In the genomic region with DNA sequence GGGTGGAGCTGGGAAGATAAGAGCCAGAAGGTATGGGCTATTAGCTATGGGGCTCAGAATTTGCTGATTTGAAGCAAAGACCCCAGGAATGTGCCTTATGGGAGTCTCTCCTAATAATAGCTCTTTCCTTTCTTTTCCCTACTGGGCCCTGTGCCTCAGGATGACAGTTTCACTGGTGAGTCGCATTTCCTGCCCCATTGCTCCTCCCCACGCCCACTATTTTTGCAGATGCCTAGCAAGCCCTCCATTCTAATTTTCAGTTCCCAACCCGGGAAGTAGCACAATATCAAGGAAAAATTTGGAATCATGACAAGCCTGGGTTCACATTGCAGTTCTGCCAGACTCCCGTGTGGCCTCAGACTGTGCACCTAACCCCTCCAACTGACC, we compare ENCODE assay signal across 9 cellular contexts. TPM values are rescaled to one million over a fixed set of nuclear protein-coding genes. Genes with fewer than 3 reads are reported as not detected.
DNase-seq lines count a peak whose midpoint lies in the region; ATAC-seq and TF ChIP-seq lines count a peak whose summit lies in the region.
"Had no signal": no experiment of that assay in that cellular context is flagged by ENCODE, and none has a peak within 500 bp of the region (broad histone marks: within the 10 kb centered on the region; RNA-seq: fewer than 3 reads in every experiment).

No MANE protein-coding gene starts in this region.

- 51 to 59% methylated on average over 3 of the region's 4 CpGs for WGBS in mesodermal cell (ENCODE audit: insufficient coverage in 2 of 2), 2 experiments

- in situ Hi-C loops in ACHN (cut with HindIII; ENCODE audit: low pct_ligation_motif_present, low pct_unique_long_range_greater_than_20kb, low sequenced_read_pairs), result no loop called here

- peak overlapping the region; percentile 43; the same call in 1 of the 2 replicates for H3K4me3 ChIP-seq in AG04449 (ENCODE audit: low read depth, low read length)
- peak overlapping the region; percentile 20 to 63 (median 56) for H3K4me3 ChIP-seq in breast epithelium
- peak overlapping the region; percentile 11 for H3K4me3 ChIP-seq in mesodermal cell (ENCODE audit: extremely low read depth, insufficient read depth, low read length, poor library complexity, severe bottlenecking)

- DNase-seq in AG04449 (ENCODE audit: low read depth, low spot score), result no peak
- peak; percentile 63 for DNase-seq in HT1080 (ENCODE audit: low read depth)
- no peak for DNase-seq in breast epithelium (ENCODE audit: low spot score in 2 of 2)
- DNase-seq in DMS153 (lab: John Stamatoyannopoulos, UW), result no peak
- no peak for DNase-seq in ACHN

- no peak for ATAC-seq in GM18867 (IDR thresholded peaks at IDR 0.05; ENCODE audit: unreplicated experiment)
- ATAC-seq in GM21737 (IDR thresholded peaks at IDR 0.05; ENCODE audit: unreplicated experiment), result no peak

- POLR2A ChIA-PET in AG04449 (lab: Yijun Ruan, JAX), result interaction anchor here (1.0 to 2.7 kb wide), 3 partner anchors 9 to 43 kb away, joined by 3 to 10 read pairs (median 5); partner anchors contain the start of gene JAGN1

- H3K4me1 ChIP-seq in breast epithelium, result peaks cover 0 to 9% of the 10 kb centered on the region in 2 donors
- H3K4me1 ChIP-seq in mesodermal cell (ENCODE audit: control insufficient read depth, insufficient read depth, low read length, poor library complexity, severe bottlenecking), result peaks cover 23% of the 10 kb centered on the region

- H3K9me3 ChIP-seq in breast epithelium (no peaks in the 10 kb centered on the region), mesodermal cell (ENCODE audit: control insufficient read depth, low read length) (no peaks in the 10 kb centered on the region)

- intact Hi-C loops in breast epithelium (cut with DNase I; ENCODE audit: low total_unique reads), result no loop called here

- H3K27ac ChIP-seq in breast epithelium (peak overlapping the region; percentile 82 to 84), mesodermal cell (ENCODE audit: low read depth, low read length, severe bottlenecking) (peak overlapping the region; percentile 91)

- CTCF ChIA-PET in AG04449 (lab: Yijun Ruan, JAX), result interaction anchor here (0.8 to 2.6 kb wide), 7 partner anchors 8 to 43 kb away, joined by 3 to 16 read pairs (median 5); partner anchors contain the start of genes CRELD1 and JAGN1

- H3K36me3 ChIP-seq in breast epithelium (no peaks in the 10 kb centered on the region), mesodermal cell (ENCODE audit: control insufficient read depth, insufficient read depth, low read length) (no peaks in the 10 kb centered on the region)

- H3K27me3 ChIP-seq in breast epithelium, result no peaks in the 10 kb centered on the region

- TF ChIP-seq CTCF in AG04449 (IDR thresholded peaks at IDR 0.05; ENCODE audit: insufficient read depth, low read length, missing control alignments) (no peak), breast epithelium (IDR thresholded peaks at IDR 0.05) (no peak)

- no peak for TF ChIP-seq POLR2A in breast epithelium (IDR thresholded peaks at IDR 0.05)

RNA-seq across cellular contexts. Expression of gene IL17RE, which starts 0.6 kb away (rescaled TPM):
- total RNA-seq in HT1080 (2014; rRNA removed; shearing (Covaris generic)), result 0.66 TPM in 1 of 2 replicates, not detected in the other
- polyA plus RNA-seq in HT1080 (2015; cell fraction: cytosol; rRNA removed), result 0.23 and 0.40 TPM in 2 replicates
- 0.33 and 1.6 TPM in 2 replicates for polyA plus RNA-seq in HT1080 (2015; cell fraction: nucleus; rRNA removed)
- total RNA-seq in breast epithelium, result 10 to 100 TPM; 11.5 to 22.0 (median 11.7) TPM
- 3.3 TPM for polyA plus RNA-seq in mesodermal cell (2013, experiment 1 of 2)
- 2.8 TPM for polyA plus RNA-seq in mesodermal cell (2013, experiment 2 of 2)

RNA-seq across cellular contexts. Expression of gene JAGN1, which starts 12.8 kb away (rescaled TPM):
- 34.1 and 45.6 TPM in 2 replicates for total RNA-seq in HT1080 (2014; rRNA removed; shearing (Covaris generic))
- 33.7 and 37.8 TPM in 2 replicates for polyA plus RNA-seq in HT1080 (2015; cell fraction: cytosol; rRNA removed)
- 12.1 and 15.0 TPM in 2 replicates for polyA plus RNA-seq in HT1080 (2015; cell fraction: nucleus; rRNA removed)
- total RNA-seq in breast epithelium, result 10 to 100 TPM; 34.1 to 73.1 (median 56.5) TPM
- 40.6 TPM for polyA plus RNA-seq in mesodermal cell (2013, experiment 1 of 2)
- 38.7 TPM for polyA plus RNA-seq in mesodermal cell (2013, experiment 2 of 2)

RNA-seq across cellular contexts. Expression of gene IL17RC, which starts 13.7 kb away (rescaled TPM):
- total RNA-seq in HT1080 (2014; rRNA removed; shearing (Covaris generic)), result 11.9 and 12.0 TPM in 2 replicates
- polyA plus RNA-seq in HT1080 (2015; cell fraction: cytosol; rRNA removed), result 11.6 and 12.3 TPM in 2 replicates
- 31.4 and 34.7 TPM in 2 replicates for polyA plus RNA-seq in HT1080 (2015; cell fraction: nucleus; rRNA removed)
- total RNA-seq in breast epithelium, result 100 to 1,000 TPM in 1 of 3 donors, 10 to 100 TPM in 2; 59.6 to 119 (median 90.6) TPM
- polyA plus RNA-seq in mesodermal cell (2013, experiment 1 of 2), result 15.4 TPM
- 13.8 TPM for polyA plus RNA-seq in mesodermal cell (2013, experiment 2 of 2)

RNA-seq across cellular contexts. Expression of gene CIDEC, which starts 23.2 kb away (rescaled TPM):
- 0.14 TPM in 1 of 2 replicates, not detected in the other for total RNA-seq in HT1080 (2014; rRNA removed; shearing (Covaris generic))
- polyA plus RNA-seq in HT1080 (2015; cell fraction: cytosol; rRNA removed), result not detected in 2 replicates
- polyA plus RNA-seq in HT1080 (2015; cell fraction: nucleus; rRNA removed), result not detected in 2 replicates
- 1,000 to 10,000 TPM in 1 of 3 donors, 100 to 1,000 TPM in 1, 10 to 100 TPM in 1; 92.3 to 1,697 (median 153) TPM for total RNA-seq in breast epithelium
- polyA plus RNA-seq in mesodermal cell (2013, experiment 1 of 2), result not detected
- not detected for polyA plus RNA-seq in mesodermal cell (2013, experiment 2 of 2)
- total RNA-seq: glomerular endothelial cell had no signal

RNA-seq across cellular contexts. Expression of gene CRELD1, which starts 30.4 kb away (rescaled TPM):
- 0.27 and 1.6 TPM in 2 replicates for total RNA-seq in HT1080 (2014; rRNA removed; shearing (Covaris generic))
- 0.24 and 0.40 TPM in 2 replicates for polyA plus RNA-seq in HT1080 (2015; cell fraction: cytosol; rRNA removed)
- polyA plus RNA-seq in HT1080 (2015; cell fraction: nucleus; rRNA removed), result 4.6 and 10.1 TPM in 2 replicates
- 10 to 100 TPM; 33.6 to 52.4 (median 44.6) TPM for total RNA-seq in breast epithelium
- 47.8 TPM for polyA plus RNA-seq in mesodermal cell (2013, experiment 1 of 2)
- 38.3 TPM for polyA plus RNA-seq in mesodermal cell (2013, experiment 2 of 2)
